In genomic region chr15:23039917-23040281, GRCh38 we compare ENCODE assay signal across 8 cellular contexts. TPM values are rescaled to one million over a fixed set of nuclear protein-coding genes. Genes with fewer than 3 reads are reported as not detected.
DNase-seq lines count a peak whose midpoint lies in the region; ATAC-seq and TF ChIP-seq lines count a peak whose summit lies in the region.

No MANE protein-coding gene starts in this region.

- WGBS in hepatocyte (ENCODE audit: low lambda C conversion rate, missing lambda C conversion rate), result 53% methylated on average over 7 of the region's 10 CpGs
- WGBS in spleen, 5 donors, result 40 to 65% (median 47%) methylated on average over 7 to 10 of the region's 10 CpGs

- H3K27me3 Mint-ChIP-seq in GM23338 (ENCODE audit: insufficient read depth, low read depth, poor library complexity), result peaks cover 2% of the 10 kb centered on the region
- H3K27me3 Mint-ChIP-seq in activated CD4-positive, alpha-beta memory T cell treated with anti-CD3 and anti-CD28 coated beads for 36 hours, result no peaks in the 10 kb centered on the region

- H3K36me3 ChIP-seq in BE2C (peaks cover 10% of the 10 kb centered on the region), GM23338 (ENCODE audit: insufficient read depth) (0 out of 2 replicates have a peak, but pooled peaks cover 4% of the 10 kb centered on the region), hepatocyte (replicated peaks; ENCODE audit: insufficient read depth, low read depth) (no peaks in the 10 kb centered on the region), spleen (peaks cover 0 to 17% (median 2%) of the 10 kb centered on the region in 6 donors)

- H4K20me1 ChIP-seq in GM23338 (replicated peaks; ENCODE audit: insufficient read depth) (no peaks in the 10 kb centered on the region), hepatocyte (ENCODE audit: insufficient read depth, poor library complexity, severe bottlenecking) (no peaks in the 10 kb centered on the region)

- H3K27me3 ChIP-seq in BE2C (no peaks in the 10 kb centered on the region), GM23338 (ENCODE audit: insufficient read depth) (no peaks in the 10 kb centered on the region), hepatocyte (no peaks in the 10 kb centered on the region), spleen (replicated peaks in 1 of 7) (no peaks in the 10 kb centered on the region)

- H3K4me3 Mint-ChIP-seq in GM23338, result peak overlapping the region; percentile 90
- H3K4me3 Mint-ChIP-seq in activated CD4-positive, alpha-beta memory T cell treated with anti-CD3 and anti-CD28 coated beads for 36 hours, result peak overlapping the region; percentile 86

- no peaks in the 10 kb centered on the region; the same call in 2 of the 3 replicates for H3K4me1 Mint-ChIP-seq in GM23338
- H3K4me1 Mint-ChIP-seq in activated CD4-positive, alpha-beta memory T cell treated with anti-CD3 and anti-CD28 coated beads for 36 hours (ENCODE audit: low read depth), result peaks cover 25% of the 10 kb centered on the region

- H3K9me3 ChIP-seq in BE2C (no peaks in the 10 kb centered on the region), hepatocyte (ENCODE audit: low read depth) (no peaks in the 10 kb centered on the region), spleen (no peaks in the 10 kb centered on the region)

- H3K4me1 ChIP-seq in BE2C (no peaks in the 10 kb centered on the region), GM23338 (ENCODE audit: insufficient read depth) (no peaks in the 10 kb centered on the region; the same call in 1 of the 2 replicates), hepatocyte (ENCODE audit: insufficient read depth) (peaks cover 12% of the 10 kb centered on the region), spleen (peaks cover 0 to 38% (median 21%) of the 10 kb centered on the region in 6 donors)

- peak overlapping the region; percentile 91 for H3K27ac Mint-ChIP-seq in GM23338
- peak overlapping the region; percentile 66 for H3K27ac Mint-ChIP-seq in activated CD4-positive, alpha-beta memory T cell treated with anti-CD3 and anti-CD28 coated beads for 36 hours

- TF ChIP-seq CTCF in BE2C (IDR thresholded peaks at IDR 0.05; ENCODE audit: low read depth, low read length) (no peak), GM23338 (conservative IDR thresholded peaks at IDR 0.05; ENCODE audit: low read depth in 2 of 2) (no peak), hepatocyte (IDR thresholded peaks at IDR 0.05; ENCODE audit: poor library complexity) (no peak), spleen (IDR thresholded peaks at IDR 0.05 in 8 of 11, conservative IDR thresholded peaks at IDR 0.05 in 3 of 11) (peak in 1 of 11 experiments; percentile 1)

- DNase-seq in BE2C (no peak), GM23338 (ENCODE audit: low spot score) (no peak), hepatocyte (ENCODE audit: low spot score) (no peak), spleen (peak; percentile 84), OCI-M1 (lab: John Stamatoyannopoulos, UW) (no peak), D341Med (ENCODE audit: low spot score) (no peak)
- DNase-seq in activated CD4-positive, alpha-beta memory T cell treated with anti-CD3 and anti-CD28 coated beads for 36 hours, result no peak
- no peak for DNase-seq in stimulated activated CD4-positive, alpha-beta T cell treated with anti-CD3 and anti-CD28 coated beads, Interleukin-4, amount 100 ng/mL, for 4 hours

- H3K9me2 ChIP-seq in GM23338 (ENCODE audit: insufficient read depth) (no peaks in the 10 kb centered on the region), hepatocyte (replicated peaks; ENCODE audit: insufficient read depth) (no peaks in the 10 kb centered on the region)

- TF ChIP-seq POLR2A in spleen (IDR thresholded peaks at IDR 0.05), result no peak

- peaks cover 11% of the 10 kb centered on the region for H3K36me3 Mint-ChIP-seq in GM23338 (ENCODE audit: low read depth)
- H3K36me3 Mint-ChIP-seq in activated CD4-positive, alpha-beta memory T cell treated with anti-CD3 and anti-CD28 coated beads for 36 hours, result peaks cover 5% of the 10 kb centered on the region

- CTCF ChIA-PET in activated CD4-positive, alpha-beta memory T cell treated with anti-CD3 and anti-CD28 coated beads for 36 hours (lab: Charles Lee), result interaction anchor here (0.6 to 1.5 kb wide), 7 partner anchors 9 to 280 kb away, joined by 3 to 6 read pairs (median 4); no protein-coding TSS in a partner anchor

- intact Hi-C loops in activated CD4-positive, alpha-beta memory T cell treated with anti-CD3 and anti-CD28 coated beads for 36 hours (cut with micrococcal nuclease), result loop anchor here (1.0 to 5.0 kb wide), 3 partner anchors 59 to 427 kb away; partner anchors contain the start of genes CYFIP1 and NIPA2
- intact Hi-C loops in spleen (cut with DNase I; ENCODE audit: low total_unique reads), result loop anchor here (5.0 to 10.0 kb wide), 2 partner anchors 55 to 203 kb away; partner anchors contain the start of genes CYFIP1 and NIPA2

- H3K79me2 ChIP-seq in GM23338 (replicated peaks; ENCODE audit: insufficient read depth) (peaks cover 11% of the 10 kb centered on the region), hepatocyte (peaks cover 19% of the 10 kb centered on the region)

- no peak overlapping the region for H3K27ac ChIP-seq in GM23338 (ENCODE audit: low read depth)
- peak overlapping the region; percentile 77 for H3K27ac ChIP-seq in hepatocyte
- H3K27ac ChIP-seq in spleen, result peak overlapping the region in 6 of 8 donors; percentile 59 to 87 (median 86)

- H3F3A ChIP-seq in GM23338 (replicated peaks; ENCODE audit: low read depth), result no peaks in the 10 kb centered on the region

- H3K4me2 ChIP-seq in GM23338, result peak overlapping the region; percentile 86
- H3K4me2 ChIP-seq in hepatocyte, result peak overlapping the region; percentile 89

- ATAC-seq in GM23338, result peak; percentile 39

- H3K4me3 ChIP-seq in BE2C (ENCODE audit: low read depth, low read length) (peak overlapping the region; percentile 65), GM23338 (peak overlapping the region; percentile 67), hepatocyte (peak overlapping the region; percentile 57), spleen (peak overlapping the region; percentile 85 to 99 (median 96))

- H3K9me3 Mint-ChIP-seq in GM23338, result peaks cover 5% of the 10 kb centered on the region
- H3K9me3 Mint-ChIP-seq in activated CD4-positive, alpha-beta memory T cell treated with anti-CD3 and anti-CD28 coated beads for 36 hours, result no peaks in the 10 kb centered on the region

- POLR2A ChIA-PET in activated CD4-positive, alpha-beta memory T cell treated with anti-CD3 and anti-CD28 coated beads for 36 hours (lab: Charles Lee), result interaction anchor here (0.8 to 1.5 kb wide), 5 partner anchors 9 to 526 kb away, joined by 3 to 8 read pairs (median 4); partner anchors contain the start of genes CYFIP1 and NIPA2

- H2AFZ ChIP-seq in GM23338 (peak overlapping the region; percentile 84), hepatocyte (peak overlapping the region; percentile 92)

TF ChIP-seq in GM23338, 12 proteins besides CTCF, POLR2A, EP300 and RAD21 (continues in another document):
- TF ChIP-seq NANOG (IDR thresholded peaks at IDR 0.05; ENCODE audit: borderline replicate concordance) (no peak), STAT1 (IDR thresholded peaks at IDR 0.05; ENCODE audit: unreplicated experiment) (no peak)

RNA-seq across cellular contexts. Expression of gene TUBGCP5, which starts 0.5 kb away (rescaled TPM):
- polyA plus RNA-seq in BE2C (2012; ENCODE audit: insufficient read depth, insufficient read length, low read depth), result 27.9 TPM
- total RNA-seq in GM23338 (2014; rRNA removed; shearing (Covaris generic)), result 12.8 and 21.7 TPM in 2 replicates
- polyA plus RNA-seq in GM23338 (2016; fragmentation: Nextera tagmentation; extraction: Ambion mirVana) (7.7 and 12.0 TPM in 2 replicates), hepatocyte (9.6 and 14.3 TPM in 2 replicates), spleen (1 to 10 TPM; 4.6 to 7.0 (median 6.9) TPM)
- 10 to 100 TPM; 13.7 to 15.3 TPM for total RNA-seq in activated CD4-positive, alpha-beta memory T cell treated with anti-CD3 and anti-CD28 coated beads for 36 hours
- total RNA-seq in hepatocyte (21.0 and 29.4 TPM in 2 replicates), spleen (10 to 100 TPM; 15.5 to 27.5 (median 19.5) TPM)

RNA-seq across cellular contexts. Expression of gene CYFIP1, which starts 59.7 kb away (rescaled TPM):
- polyA plus RNA-seq in BE2C (2012; ENCODE audit: insufficient read depth, insufficient read length, low read depth), result 41.7 TPM
- 68.8 and 73.9 TPM in 2 replicates for total RNA-seq in GM23338 (2014; rRNA removed; shearing (Covaris generic))
- polyA plus RNA-seq in GM23338 (2016; fragmentation: Nextera tagmentation; extraction: Ambion mirVana) (19.8 and 20.0 TPM in 2 replicates), hepatocyte (56.5 and 73.4 TPM in 2 replicates), spleen (10 to 100 TPM; 11.5 to 30.3 (median 14.2) TPM)
- 10 to 100 TPM; 55.8 to 57.3 TPM for total RNA-seq in activated CD4-positive, alpha-beta memory T cell treated with anti-CD3 and anti-CD28 coated beads for 36 hours
- total RNA-seq in hepatocyte (83.4 and 92.2 TPM in 2 replicates), spleen (100 to 1,000 TPM in 3 of 7 donors, 10 to 100 TPM in 4; 75.2 to 139 (median 90.6) TPM)
